Comparison of ENCODE assay signal across 1 cellular context in genomic region chr14:93857500-93857899, GRCh38.
TF ChIP-seq lines count a peak whose summit lies in the region.

No MANE protein-coding gene starts in this region.

TF ChIP-seq in WTC11, 78 proteins besides CTCF, POLR2A, EP300 and RAD21 (continued from another document):
- no peak for TF ChIP-seq PRDM15 (CRISPR knock-in tag; IDR thresholded peaks at IDR 0.05)
- TF ChIP-seq SP1 (CRISPR knock-in tag; conservative IDR thresholded peaks at IDR 0.05), result no peak
- no peak for TF ChIP-seq GABPB1 (CRISPR knock-in tag; IDR thresholded peaks at IDR 0.05)
- TF ChIP-seq SOX15 (CRISPR knock-in tag; IDR thresholded peaks at IDR 0.05), result no peak
